Comparison of ENCODE assay signal across 1 cellular context in the genomic region with DNA sequence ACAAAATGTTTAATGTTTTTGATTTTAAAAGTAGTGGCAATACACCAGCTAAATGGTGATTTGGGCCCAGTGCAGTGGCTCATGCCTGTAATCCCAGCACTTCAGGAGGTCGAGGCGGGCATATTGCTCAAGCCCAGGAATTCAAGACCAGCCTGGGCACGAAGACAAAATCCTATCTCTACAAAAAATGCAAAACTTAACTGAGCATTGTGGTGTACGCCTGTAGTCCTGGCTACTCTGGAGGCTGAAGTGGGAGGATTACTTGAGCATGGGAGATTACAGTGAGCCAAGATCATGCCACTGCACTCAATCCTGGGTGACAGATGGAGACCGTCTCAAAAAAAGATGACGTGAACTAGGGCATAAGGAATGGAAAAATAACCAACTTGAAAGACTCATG.
TF ChIP-seq lines count a peak whose summit lies in the region.

No MANE protein-coding gene starts in this region.

TF ChIP-seq in HepG2, 621 proteins besides CTCF, POLR2A, EP300 and RAD21:
- 0 out of 2 replicates have a peak, but pooled peaks have one; percentile 9 for TF ChIP-seq RBFOX2 (IDR thresholded peaks at IDR 0.05; ENCODE audit: low read depth, low read length)
- TF ChIP-seq, protein P1, sequence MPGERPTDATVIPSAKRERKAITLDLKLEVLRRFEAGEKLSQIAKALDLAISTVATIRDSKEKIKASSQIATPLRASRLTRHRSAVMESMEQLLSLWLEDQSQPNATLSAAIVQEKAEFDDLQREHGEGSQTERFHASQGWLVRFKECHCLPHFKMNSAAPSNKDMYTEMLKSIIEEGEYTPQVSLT (CRISPR knock-in tag; IDR thresholded peaks at IDR 0.05; ENCODE audit: borderline replicate concordance, low read depth), result no peak
